9 cellular contexts compared by ENCODE assay signal in the genomic region with DNA sequence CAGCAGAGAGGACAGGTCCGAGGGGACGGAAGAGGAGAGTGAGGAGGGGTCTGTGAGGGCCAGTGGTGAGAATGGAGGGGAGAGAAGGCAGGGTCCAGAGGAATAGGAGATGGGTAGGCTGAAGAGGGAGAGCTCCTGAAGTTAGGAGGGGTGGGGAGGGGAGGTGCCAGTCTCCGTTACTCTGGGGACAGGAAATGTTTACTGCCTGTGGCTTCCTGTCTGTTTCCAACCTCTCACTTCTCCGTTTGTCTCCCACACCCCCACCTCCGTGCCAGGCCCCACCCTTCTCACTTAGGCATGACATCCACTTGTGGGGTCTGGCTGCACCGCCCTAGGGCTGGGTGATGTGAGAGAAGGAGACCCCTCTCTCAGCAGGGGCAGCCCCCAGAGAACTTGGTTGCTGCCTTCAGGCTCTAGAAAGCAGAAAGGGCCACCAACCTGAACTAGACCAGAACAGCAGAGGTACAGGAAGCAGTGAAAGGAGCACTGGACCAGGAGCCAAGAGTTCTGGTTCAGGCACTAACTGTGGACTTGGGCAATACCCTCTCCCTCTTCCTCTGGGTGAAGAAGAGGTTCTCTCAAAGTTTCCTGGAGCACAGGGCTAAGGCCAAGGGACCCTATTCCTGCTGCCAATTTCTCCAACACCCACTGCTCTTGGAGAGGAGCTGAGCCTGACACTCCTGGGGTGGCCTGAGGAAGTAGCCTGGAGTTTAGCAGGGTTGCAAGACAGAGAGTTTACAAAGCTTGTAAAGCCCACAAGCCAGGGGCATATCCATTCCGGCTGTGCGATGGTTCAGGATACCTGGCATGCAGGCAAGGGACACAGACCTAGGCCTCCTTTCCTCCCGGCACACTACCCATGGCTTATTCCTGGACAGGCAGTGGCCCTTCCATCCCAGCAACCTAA. TPM values are rescaled to one million over a fixed set of nuclear protein-coding genes. Genes with fewer than 3 reads are reported as not detected.
DNase-seq lines count a peak whose midpoint lies in the region; ATAC-seq, FAIRE-seq and TF ChIP-seq lines count a peak whose summit lies in the region.
"Had no signal": no experiment of that assay in that cellular context is flagged by ENCODE, and none has a peak within 500 bp of the region (broad histone marks: within the 10 kb centered on the region; RNA-seq: fewer than 3 reads in every experiment).

No MANE protein-coding gene starts in this region.

- peak; percentile 16 to 57 (median 38) for ATAC-seq in heart right ventricle
- ATAC-seq: HCT116 had no signal

- TF ChIP-seq CTCF in GM10266 (IDR thresholded peaks at IDR 0.05; ENCODE audit: control insufficient read depth, insufficient read depth, low read depth, missing control alignments) (no peak), heart right ventricle (IDR thresholded peaks at IDR 0.05) (no peak)

- peak; percentile 65 for DNase-seq in GM10266 (ENCODE audit: extremely low spot score)
- DNase-seq in NOMO-1 treated with dmso at 0.1 percent for 144 hours (lab: John Stamatoyannopoulos, UW; ENCODE audit: unreplicated experiment): peak; percentile 65
- peak; percentile 69 to 74 for DNase-seq in activated T-cell treated with anti-CD3 and anti-CD28 coated beads, Interleukin-2, amount 50 U/mL, for 48 hours
- DNase-seq in heart right ventricle: peak; percentile 57 to 60
- DNase-seq in stimulated activated CD4-positive, alpha-beta T cell treated with anti-CD3 and anti-CD28 coated beads, Interleukin-4, amount 100 ng/mL, for 4 hours: peak; percentile 30 to 67
- no peak for DNase-seq in H54 (ENCODE audit: insufficient read length, low spot score)
- no peak for DNase-seq in cerebellar nuclear complex (lab: John Stamatoyannopoulos, UW)
- no peak for DNase-seq in cerebellum (ENCODE audit: low spot score)

- WGBS in heart right ventricle, 2 donors: 50 to 53% methylated on average over 9 of the region's 9 CpGs

- H3K4me1 ChIP-seq in heart right ventricle: peaks cover 37 to 90% (median 78%) of the 10 kb centered on the region in 9 donors

- H3K27ac ChIP-seq in heart right ventricle: peak overlapping the region; percentile 57 to 98 (median 84)

- FAIRE-seq in H54 (lab: Jason Lieb, UNC): no peak

- no peak for TF ChIP-seq POLR2A in H54 (IDR thresholded peaks at IDR 0.05; ENCODE audit: low read depth, low read length)

- H3K4me3 ChIP-seq in heart right ventricle: peak overlapping the region in 7 of 10 donors; percentile 8 to 36 (median 19)

- H3K9me3 ChIP-seq in heart right ventricle: no peaks in the 10 kb centered on the region

- no peaks in the 10 kb centered on the region for H3K27me3 ChIP-seq in heart right ventricle

- intact Hi-C loops in heart right ventricle (cut with DNase I): no loop called here

- H3K36me3 ChIP-seq in heart right ventricle: peaks cover 0 to 42% (median 9%) of the 10 kb centered on the region in 9 donors

RNA-seq across cellular contexts. Expression of a gene that starts 5.5 kb away (rescaled TPM):
- 10 to 100 TPM; 35.7 to 86.1 (median 48.8) TPM for total RNA-seq in heart right ventricle
- 100 to 1,000 TPM in 1 of 2 donors, 10 to 100 TPM in 1; 31.9 to 154 TPM for polyA plus RNA-seq in heart right ventricle
- total RNA-seq in cerebellum: 9.9 TPM

RNA-seq across cellular contexts. Expression of a gene that starts 29.0 kb away (rescaled TPM):
- total RNA-seq in heart right ventricle (10 to 100 TPM in 2 of 10 donors, 1 to 10 TPM in 8; 3.8 to 19.1 (median 4.8) TPM), cerebellum (1.7 TPM)
- polyA plus RNA-seq in heart right ventricle: 10 to 100 TPM in 1 of 2 donors, 1 to 10 TPM in 1; 8.1 to 10.5 TPM

RNA-seq across cellular contexts. Expression of a gene that starts 49.3 kb away (rescaled TPM):
- total RNA-seq in heart right ventricle (1 to 10 TPM in 1 of 10 donors, under 1 TPM in 3, not detected in 6; 0.15 to 2.9 (median 0.25) TPM), cerebellum (0.36 TPM)
- under 1 TPM in 1 of 2 donors, not detected in 1; 0.45 TPM for polyA plus RNA-seq in heart right ventricle

RNA-seq across cellular contexts. Expression of a gene that starts 59.9 kb away (rescaled TPM):
- total RNA-seq in heart right ventricle: under 1 TPM in 2 of 10 donors, not detected in 8; 0.38 to 0.65 TPM
- under 1 TPM in 1 of 2 donors, not detected in 1; 0.07 TPM for polyA plus RNA-seq in heart right ventricle
- not detected for total RNA-seq in cerebellum

Comparison
In these comparisons a context has a peak if more than half of its experiments do, and no peak if none do; other contexts are left out.
1. DNase-seq: peak in GM10266 (single experiment), NOMO-1 treated with dmso at 0.1 percent for 144 hours (single experiment), activated T-cell treated with anti-CD3 and anti-CD28 coated beads, Interleukin-2, amount 50 U/mL, for 48 hours (2 of 2), heart right ventricle (2 of 2) and stimulated activated CD4-positive, alpha-beta T cell treated with anti-CD3 and anti-CD28 coated beads, Interleukin-4, amount 100 ng/mL, for 4 hours (2 of 2); none in H54 (single experiment), cerebellar nuclear complex (0 of 2) and cerebellum (single experiment).